Comparison of ENCODE assay signal across 1 cellular context in the genomic region with DNA sequence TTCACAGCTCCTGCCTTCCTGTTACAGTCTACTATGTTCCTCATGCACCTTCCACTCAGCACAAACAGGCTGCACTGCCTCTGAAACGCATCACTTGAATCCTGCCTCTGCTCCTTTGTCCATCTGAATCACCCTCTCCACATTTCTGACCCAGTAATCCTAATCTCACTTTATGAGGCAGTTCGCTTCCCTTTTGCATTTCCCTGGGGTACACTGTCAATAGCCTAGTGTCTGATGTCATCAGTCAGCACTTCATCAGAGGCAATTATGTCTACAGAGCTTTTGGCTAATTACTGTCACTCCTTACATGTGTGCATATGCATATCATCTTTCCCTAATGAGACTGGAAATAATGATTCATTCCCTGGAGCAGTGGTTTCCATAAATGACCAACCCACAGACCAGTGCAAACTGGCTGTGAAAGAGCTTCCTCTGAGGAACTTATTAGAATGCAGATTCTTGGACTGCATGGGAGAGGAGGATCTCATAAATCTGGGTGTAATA.
A peak's percentile ranks its signal among the peaks of the same experiment; 100 is the strongest.
TF ChIP-seq lines count a peak whose summit lies in the region.

No MANE protein-coding gene starts in this region.

TF ChIP-seq in HEK293, 187 proteins besides CTCF, POLR2A, EP300 and RAD21 (continued from another document and continues in another):
- TF ChIP-seq, protein P1, sequence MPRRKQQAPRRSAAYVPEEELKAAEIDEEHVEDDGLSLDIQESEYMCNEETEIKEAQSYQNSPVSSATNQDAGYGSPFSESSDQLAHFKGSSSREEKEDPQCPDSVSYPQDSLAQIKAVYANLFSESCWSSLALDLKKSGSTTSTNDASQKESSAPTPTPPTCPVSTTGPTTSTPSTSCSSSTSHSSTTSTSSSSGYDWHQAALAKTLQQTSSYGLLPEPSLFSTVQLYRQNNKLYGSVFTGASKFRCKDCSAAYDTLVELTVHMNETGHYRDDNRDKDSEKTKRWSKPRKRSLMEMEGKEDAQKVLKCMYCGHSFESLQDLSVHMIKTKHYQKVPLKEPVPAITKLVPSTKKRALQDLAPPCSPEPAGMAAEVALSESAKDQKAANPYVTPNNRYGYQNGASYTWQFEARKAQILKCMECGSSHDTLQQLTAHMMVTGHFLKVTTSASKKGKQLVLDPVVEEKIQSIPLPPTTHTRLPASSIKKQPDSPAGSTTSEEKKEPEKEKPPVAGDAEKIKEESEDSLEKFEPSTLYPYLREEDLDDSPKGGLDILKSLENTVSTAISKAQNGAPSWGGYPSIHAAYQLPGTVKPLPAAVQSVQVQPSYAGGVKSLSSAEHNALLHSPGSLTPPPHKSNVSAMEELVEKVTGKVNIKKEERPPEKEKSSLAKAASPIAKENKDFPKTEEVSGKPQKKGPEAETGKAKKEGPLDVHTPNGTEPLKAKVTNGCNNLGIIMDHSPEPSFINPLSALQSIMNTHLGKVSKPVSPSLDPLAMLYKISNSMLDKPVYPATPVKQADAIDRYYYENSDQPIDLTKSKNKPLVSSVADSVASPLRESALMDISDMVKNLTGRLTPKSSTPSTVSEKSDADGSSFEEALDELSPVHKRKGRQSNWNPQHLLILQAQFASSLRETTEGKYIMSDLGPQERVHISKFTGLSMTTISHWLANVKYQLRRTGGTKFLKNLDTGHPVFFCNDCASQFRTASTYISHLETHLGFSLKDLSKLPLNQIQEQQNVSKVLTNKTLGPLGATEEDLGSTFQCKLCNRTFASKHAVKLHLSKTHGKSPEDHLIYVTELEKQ (tag by site-specific recombination; IDR thresholded peaks at IDR 0.05; ENCODE audit: borderline replicate concordance) = peak; percentile 100
- TF ChIP-seq, protein P2, sequence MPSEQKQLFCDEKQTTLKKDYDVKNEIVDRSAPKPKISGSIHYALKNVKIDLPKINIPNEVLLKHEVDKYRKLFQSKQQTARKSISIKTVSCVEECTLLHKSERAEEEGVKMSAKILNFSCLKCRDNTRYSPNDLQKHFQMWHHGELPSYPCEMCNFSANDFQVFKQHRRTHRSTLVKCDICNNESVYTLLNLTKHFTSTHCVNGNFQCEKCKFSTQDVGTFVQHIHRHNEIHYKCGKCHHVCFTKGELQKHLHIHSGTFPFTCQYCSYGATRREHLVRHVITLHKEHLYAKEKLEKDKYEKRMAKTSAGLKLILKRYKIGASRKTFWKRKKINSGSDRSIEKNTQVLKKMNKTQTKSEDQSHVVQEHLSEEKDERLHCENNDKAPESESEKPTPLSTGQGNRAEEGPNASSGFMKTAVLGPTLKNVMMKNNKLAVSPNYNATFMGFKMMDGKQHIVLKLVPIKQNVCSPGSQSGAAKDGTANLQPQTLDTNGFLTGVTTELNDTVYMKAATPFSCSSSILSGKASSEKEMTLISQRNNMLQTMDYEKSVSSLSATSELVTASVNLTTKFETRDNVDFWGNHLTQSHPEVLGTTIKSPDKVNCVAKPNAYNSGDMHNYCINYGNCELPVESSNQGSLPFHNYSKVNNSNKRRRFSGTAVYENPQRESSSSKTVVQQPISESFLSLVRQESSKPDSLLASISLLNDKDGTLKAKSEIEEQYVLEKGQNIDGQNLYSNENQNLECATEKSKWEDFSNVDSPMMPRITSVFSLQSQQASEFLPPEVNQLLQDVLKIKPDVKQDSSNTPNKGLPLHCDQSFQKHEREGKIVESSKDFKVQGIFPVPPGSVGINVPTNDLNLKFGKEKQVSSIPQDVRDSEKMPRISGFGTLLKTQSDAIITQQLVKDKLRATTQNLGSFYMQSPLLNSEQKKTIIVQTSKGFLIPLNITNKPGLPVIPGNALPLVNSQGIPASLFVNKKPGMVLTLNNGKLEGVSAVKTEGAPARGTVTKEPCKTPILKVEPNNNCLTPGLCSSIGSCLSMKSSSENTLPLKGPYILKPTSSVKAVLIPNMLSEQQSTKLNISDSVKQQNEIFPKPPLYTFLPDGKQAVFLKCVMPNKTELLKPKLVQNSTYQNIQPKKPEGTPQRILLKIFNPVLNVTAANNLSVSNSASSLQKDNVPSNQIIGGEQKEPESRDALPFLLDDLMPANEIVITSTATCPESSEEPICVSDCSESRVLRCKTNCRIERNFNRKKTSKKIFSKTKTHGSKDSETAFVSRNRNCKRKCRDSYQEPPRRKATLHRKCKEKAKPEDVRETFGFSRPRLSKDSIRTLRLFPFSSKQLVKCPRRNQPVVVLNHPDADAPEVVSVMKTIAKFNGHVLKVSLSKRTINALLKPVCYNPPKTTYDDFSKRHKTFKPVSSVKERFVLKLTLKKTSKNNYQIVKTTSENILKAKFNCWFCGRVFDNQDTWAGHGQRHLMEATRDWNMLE (tag by site-specific recombination; conservative IDR thresholded peaks at IDR 0.05; ENCODE audit: low read depth) = no peak
- TF ChIP-seq, protein P3, sequence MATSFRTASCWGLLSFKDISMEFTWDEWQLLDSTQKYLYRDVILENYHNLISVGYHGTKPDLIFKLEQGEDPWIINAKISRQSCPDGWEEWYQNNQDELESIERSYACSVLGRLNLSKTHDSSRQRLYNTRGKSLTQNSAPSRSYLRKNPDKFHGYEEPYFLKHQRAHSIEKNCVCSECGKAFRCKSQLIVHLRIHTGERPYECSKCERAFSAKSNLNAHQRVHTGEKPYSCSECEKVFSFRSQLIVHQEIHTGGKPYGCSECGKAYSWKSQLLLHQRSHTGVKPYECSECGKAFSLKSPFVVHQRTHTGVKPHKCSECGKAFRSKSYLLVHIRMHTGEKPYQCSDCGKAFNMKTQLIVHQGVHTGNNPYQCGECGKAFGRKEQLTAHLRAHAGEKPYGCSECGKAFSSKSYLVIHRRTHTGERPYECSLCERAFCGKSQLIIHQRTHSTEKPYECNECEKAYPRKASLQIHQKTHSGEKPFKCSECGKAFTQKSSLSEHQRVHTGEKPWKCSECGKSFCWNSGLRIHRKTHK (tag by site-specific recombination; IDR thresholded peaks at IDR 0.05) = no peak
- no peak for TF ChIP-seq ZNF350 (tag by site-specific recombination; IDR thresholded peaks at IDR 0.05)
- no peak for TF ChIP-seq MYNN (tag by site-specific recombination; IDR thresholded peaks at IDR 0.05; ENCODE audit: borderline replicate concordance)
- TF ChIP-seq ZNF623 (tag by site-specific recombination; IDR thresholded peaks at IDR 0.05) = peak; percentile 50
- no peak for TF ChIP-seq ZNF311 (tag by site-specific recombination; IDR thresholded peaks at IDR 0.05; ENCODE audit: borderline replicate concordance)
- TF ChIP-seq ZNF529 (tag by site-specific recombination; IDR thresholded peaks at IDR 0.05; ENCODE audit: insufficient replicate concordance) = peak; percentile 72
- no peak for TF ChIP-seq ZNF776 (tag by site-specific recombination; IDR thresholded peaks at IDR 0.05; ENCODE audit: borderline replicate concordance)
- TF ChIP-seq, protein P4, sequence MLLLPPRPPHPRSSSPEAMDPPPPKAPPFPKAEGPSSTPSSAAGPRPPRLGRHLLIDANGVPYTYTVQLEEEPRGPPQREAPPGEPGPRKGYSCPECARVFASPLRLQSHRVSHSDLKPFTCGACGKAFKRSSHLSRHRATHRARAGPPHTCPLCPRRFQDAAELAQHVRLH (tag by site-specific recombination; IDR thresholded peaks at IDR 0.05) = peak; percentile 14; the same call in 1 of the 2 replicates
- peak; percentile 93 for TF ChIP-seq ZFP37 (tag by site-specific recombination; IDR thresholded peaks at IDR 0.05)
- peak; percentile 79 for TF ChIP-seq ZFP69B (tag by site-specific recombination; IDR thresholded peaks at IDR 0.05)
- no peak for TF ChIP-seq ZNF560 (tag by site-specific recombination; IDR thresholded peaks at IDR 0.05; ENCODE audit: borderline replicate concordance)
- 0 out of 2 replicates have a peak, but pooled peaks have one; percentile 19 for TF ChIP-seq ZNF837 (tag by site-specific recombination; IDR thresholded peaks at IDR 0.05)
- TF ChIP-seq, protein P5, sequence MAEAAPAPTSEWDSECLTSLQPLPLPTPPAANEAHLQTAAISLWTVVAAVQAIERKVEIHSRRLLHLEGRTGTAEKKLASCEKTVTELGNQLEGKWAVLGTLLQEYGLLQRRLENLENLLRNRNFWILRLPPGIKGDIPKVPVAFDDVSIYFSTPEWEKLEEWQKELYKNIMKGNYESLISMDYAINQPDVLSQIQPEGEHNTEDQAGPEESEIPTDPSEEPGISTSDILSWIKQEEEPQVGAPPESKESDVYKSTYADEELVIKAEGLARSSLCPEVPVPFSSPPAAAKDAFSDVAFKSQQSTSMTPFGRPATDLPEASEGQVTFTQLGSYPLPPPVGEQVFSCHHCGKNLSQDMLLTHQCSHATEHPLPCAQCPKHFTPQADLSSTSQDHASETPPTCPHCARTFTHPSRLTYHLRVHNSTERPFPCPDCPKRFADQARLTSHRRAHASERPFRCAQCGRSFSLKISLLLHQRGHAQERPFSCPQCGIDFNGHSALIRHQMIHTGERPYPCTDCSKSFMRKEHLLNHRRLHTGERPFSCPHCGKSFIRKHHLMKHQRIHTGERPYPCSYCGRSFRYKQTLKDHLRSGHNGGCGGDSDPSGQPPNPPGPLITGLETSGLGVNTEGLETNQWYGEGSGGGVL (tag by site-specific recombination; IDR thresholded peaks at IDR 0.05) = peak; percentile 56
- no peak for TF ChIP-seq ZNF341 (tag by site-specific recombination; IDR thresholded peaks at IDR 0.05; ENCODE audit: low read depth)
- TF ChIP-seq SCRT2 (tag by site-specific recombination; IDR thresholded peaks at IDR 0.05) = peak; percentile 58
- TF ChIP-seq FEZF1 (tag by site-specific recombination; IDR thresholded peaks at IDR 0.05) = peak; percentile 97
- TF ChIP-seq, protein P6, sequence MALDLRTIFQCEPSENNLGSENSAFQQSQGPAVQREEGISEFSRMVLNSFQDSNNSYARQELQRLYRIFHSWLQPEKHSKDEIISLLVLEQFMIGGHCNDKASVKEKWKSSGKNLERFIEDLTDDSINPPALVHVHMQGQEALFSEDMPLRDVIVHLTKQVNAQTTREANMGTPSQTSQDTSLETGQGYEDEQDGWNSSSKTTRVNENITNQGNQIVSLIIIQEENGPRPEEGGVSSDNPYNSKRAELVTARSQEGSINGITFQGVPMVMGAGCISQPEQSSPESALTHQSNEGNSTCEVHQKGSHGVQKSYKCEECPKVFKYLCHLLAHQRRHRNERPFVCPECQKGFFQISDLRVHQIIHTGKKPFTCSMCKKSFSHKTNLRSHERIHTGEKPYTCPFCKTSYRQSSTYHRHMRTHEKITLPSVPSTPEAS (tag by site-specific recombination; IDR thresholded peaks at IDR 0.05) = peak; percentile 65
- TF ChIP-seq, protein P7, sequence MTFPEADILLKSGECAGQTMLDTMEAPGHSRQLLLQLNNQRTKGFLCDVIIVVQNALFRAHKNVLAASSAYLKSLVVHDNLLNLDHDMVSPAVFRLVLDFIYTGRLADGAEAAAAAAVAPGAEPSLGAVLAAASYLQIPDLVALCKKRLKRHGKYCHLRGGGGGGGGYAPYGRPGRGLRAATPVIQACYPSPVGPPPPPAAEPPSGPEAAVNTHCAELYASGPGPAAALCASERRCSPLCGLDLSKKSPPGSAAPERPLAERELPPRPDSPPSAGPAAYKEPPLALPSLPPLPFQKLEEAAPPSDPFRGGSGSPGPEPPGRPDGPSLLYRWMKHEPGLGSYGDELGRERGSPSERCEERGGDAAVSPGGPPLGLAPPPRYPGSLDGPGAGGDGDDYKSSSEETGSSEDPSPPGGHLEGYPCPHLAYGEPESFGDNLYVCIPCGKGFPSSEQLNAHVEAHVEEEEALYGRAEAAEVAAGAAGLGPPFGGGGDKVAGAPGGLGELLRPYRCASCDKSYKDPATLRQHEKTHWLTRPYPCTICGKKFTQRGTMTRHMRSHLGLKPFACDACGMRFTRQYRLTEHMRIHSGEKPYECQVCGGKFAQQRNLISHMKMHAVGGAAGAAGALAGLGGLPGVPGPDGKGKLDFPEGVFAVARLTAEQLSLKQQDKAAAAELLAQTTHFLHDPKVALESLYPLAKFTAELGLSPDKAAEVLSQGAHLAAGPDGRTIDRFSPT (tag by site-specific recombination; IDR thresholded peaks at IDR 0.05) = peak; percentile 99
- peak; percentile 71 for TF ChIP-seq ZNF10 (tag by site-specific recombination; IDR thresholded peaks at IDR 0.05)
- peak; percentile 99 for TF ChIP-seq WT1 (tag by site-specific recombination; IDR thresholded peaks at IDR 0.05)
- TF ChIP-seq, protein P8, sequence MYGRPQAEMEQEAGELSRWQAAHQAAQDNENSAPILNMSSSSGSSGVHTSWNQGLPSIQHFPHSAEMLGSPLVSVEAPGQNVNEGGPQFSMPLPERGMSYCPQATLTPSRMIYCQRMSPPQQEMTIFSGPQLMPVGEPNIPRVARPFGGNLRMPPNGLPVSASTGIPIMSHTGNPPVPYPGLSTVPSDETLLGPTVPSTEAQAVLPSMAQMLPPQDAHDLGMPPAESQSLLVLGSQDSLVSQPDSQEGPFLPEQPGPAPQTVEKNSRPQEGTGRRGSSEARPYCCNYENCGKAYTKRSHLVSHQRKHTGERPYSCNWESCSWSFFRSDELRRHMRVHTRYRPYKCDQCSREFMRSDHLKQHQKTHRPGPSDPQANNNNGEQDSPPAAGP (tag by site-specific recombination; IDR thresholded peaks at IDR 0.05) = peak; percentile 100
- peak; percentile 91 for TF ChIP-seq ZNF558 (tag by site-specific recombination; IDR thresholded peaks at IDR 0.05)
- no peak for TF ChIP-seq ZNF239 (tag by site-specific recombination; IDR thresholded peaks at IDR 0.05)
- peak; percentile 99 for TF ChIP-seq SP7 (tag by site-specific recombination; IDR thresholded peaks at IDR 0.05)
- peak; percentile 94 for TF ChIP-seq PRDM1 (tag by site-specific recombination; IDR thresholded peaks at IDR 0.05)
- TF ChIP-seq, protein P9, sequence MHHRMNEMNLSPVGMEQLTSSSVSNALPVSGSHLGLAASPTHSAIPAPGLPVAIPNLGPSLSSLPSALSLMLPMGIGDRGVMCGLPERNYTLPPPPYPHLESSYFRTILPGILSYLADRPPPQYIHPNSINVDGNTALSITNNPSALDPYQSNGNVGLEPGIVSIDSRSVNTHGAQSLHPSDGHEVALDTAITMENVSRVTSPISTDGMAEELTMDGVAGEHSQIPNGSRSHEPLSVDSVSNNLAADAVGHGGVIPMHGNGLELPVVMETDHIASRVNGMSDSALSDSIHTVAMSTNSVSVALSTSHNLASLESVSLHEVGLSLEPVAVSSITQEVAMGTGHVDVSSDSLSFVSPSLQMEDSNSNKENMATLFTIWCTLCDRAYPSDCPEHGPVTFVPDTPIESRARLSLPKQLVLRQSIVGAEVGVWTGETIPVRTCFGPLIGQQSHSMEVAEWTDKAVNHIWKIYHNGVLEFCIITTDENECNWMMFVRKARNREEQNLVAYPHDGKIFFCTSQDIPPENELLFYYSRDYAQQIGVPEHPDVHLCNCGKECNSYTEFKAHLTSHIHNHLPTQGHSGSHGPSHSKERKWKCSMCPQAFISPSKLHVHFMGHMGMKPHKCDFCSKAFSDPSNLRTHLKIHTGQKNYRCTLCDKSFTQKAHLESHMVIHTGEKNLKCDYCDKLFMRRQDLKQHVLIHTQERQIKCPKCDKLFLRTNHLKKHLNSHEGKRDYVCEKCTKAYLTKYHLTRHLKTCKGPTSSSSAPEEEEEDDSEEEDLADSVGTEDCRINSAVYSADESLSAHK (tag by site-specific recombination; IDR thresholded peaks at IDR 0.05) = peak; percentile 87
- TF ChIP-seq, protein P10, sequence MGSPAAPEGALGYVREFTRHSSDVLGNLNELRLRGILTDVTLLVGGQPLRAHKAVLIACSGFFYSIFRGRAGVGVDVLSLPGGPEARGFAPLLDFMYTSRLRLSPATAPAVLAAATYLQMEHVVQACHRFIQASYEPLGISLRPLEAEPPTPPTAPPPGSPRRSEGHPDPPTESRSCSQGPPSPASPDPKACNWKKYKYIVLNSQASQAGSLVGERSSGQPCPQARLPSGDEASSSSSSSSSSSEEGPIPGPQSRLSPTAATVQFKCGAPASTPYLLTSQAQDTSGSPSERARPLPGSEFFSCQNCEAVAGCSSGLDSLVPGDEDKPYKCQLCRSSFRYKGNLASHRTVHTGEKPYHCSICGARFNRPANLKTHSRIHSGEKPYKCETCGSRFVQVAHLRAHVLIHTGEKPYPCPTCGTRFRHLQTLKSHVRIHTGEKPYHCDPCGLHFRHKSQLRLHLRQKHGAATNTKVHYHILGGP (tag by site-specific recombination; IDR thresholded peaks at IDR 0.05) = peak; percentile 75; the same call in 1 of the 2 replicates
- peak; percentile 100 for TF ChIP-seq ZEB2 (tag by site-specific recombination; IDR thresholded peaks at IDR 0.05)
- TF ChIP-seq ZBTB21 (tag by site-specific recombination; IDR thresholded peaks at IDR 0.05) = peak; percentile 95
- peak; percentile 84; the same call in 1 of the 2 replicates for TF ChIP-seq ZNF394 (tag by site-specific recombination; IDR thresholded peaks at IDR 0.05; ENCODE audit: borderline replicate concordance)
